Comparison of ENCODE assay signal across 15 cellular contexts in genomic region chr12:59039005-59039404, GRCh38.
A peak's percentile ranks its signal among the peaks of the same experiment; 100 is the strongest.
DNase-seq lines count a peak whose midpoint lies in the region; ATAC-seq, FAIRE-seq and TF ChIP-seq lines count a peak whose summit lies in the region.
"Had no signal": no experiment of that assay in that cellular context is flagged by ENCODE, and none has a peak within 500 bp of the region (broad histone marks: within the 10 kb centered on the region; RNA-seq: fewer than 3 reads in every experiment).

No MANE protein-coding gene starts in this region.

- H4K20me1 ChIP-seq in neural progenitor cell (ENCODE audit: low read depth): no peaks in the 10 kb centered on the region

- no peaks in the 10 kb centered on the region for H3K36me3 ChIP-seq in neural progenitor cell
- H3K36me3 ChIP-seq in naive thymus-derived CD4-positive, alpha-beta T cell (ENCODE audit: control insufficient read depth in 2 of 3, insufficient read depth in 3 of 3, low read length in 3 of 3): no peaks in the 10 kb centered on the region
- H3K36me3 ChIP-seq: HAP-1 had no signal

- CTCF ChIA-PET in WTC11 (lab: Charles Lee): no interaction called here
- CTCF ChIA-PET in naive thymus-derived CD4-positive, alpha-beta T cell (lab: Charles Lee): no interaction called here

- no peak overlapping the region for H3K27ac Mint-ChIP-seq in WTC11
- no peak overlapping the region for H3K27ac Mint-ChIP-seq in neural progenitor cell
- no peak overlapping the region for H3K27ac Mint-ChIP-seq in naive thymus-derived CD4-positive, alpha-beta T cell
- H3K27ac Mint-ChIP-seq: CD4-positive, alpha-beta T cell had no signal

- peaks cover 53% of the 10 kb centered on the region for H3K4me1 ChIP-seq in neural progenitor cell
- no peaks in the 10 kb centered on the region for H3K4me1 ChIP-seq in naive thymus-derived CD4-positive, alpha-beta T cell (ENCODE audit: control insufficient read depth in 2 of 2, insufficient read depth in 2 of 2, low read length in 2 of 2)
- H3K4me1 ChIP-seq: Caco-2, HAP-1 had no signal

- no peaks in the 10 kb centered on the region for H3K79me2 ChIP-seq in neural progenitor cell (ENCODE audit: low read depth)

- H3K4me3 ChIP-seq in neural progenitor cell: no peak overlapping the region
- H3K4me3 ChIP-seq in naive thymus-derived CD4-positive, alpha-beta T cell (ENCODE audit: low read length): no peak overlapping the region
- H3K4me3 ChIP-seq: HAP-1 had no signal

- no peaks in the 10 kb centered on the region for H3K27me3 ChIP-seq in neural progenitor cell
- H3K27me3 ChIP-seq in naive thymus-derived CD4-positive, alpha-beta T cell (ENCODE audit: control insufficient read depth in 2 of 2, insufficient read depth in 2 of 2, low read length in 2 of 2): no peaks in the 10 kb centered on the region

- FAIRE-seq in G401.6 (lab: Jason Lieb, UNC) (peak; percentile 81), frontal cortex (lab: Jason Lieb, UNC) (peak; percentile 93)
- FAIRE-seq: GM12891, GM19239 had no signal

- H3K4me1 Mint-ChIP-seq in WTC11: peaks cover 14% of the 10 kb centered on the region
- H3K4me1 Mint-ChIP-seq in neural progenitor cell: peaks cover 20% of the 10 kb centered on the region
- no peaks in the 10 kb centered on the region for H3K4me1 Mint-ChIP-seq in naive thymus-derived CD4-positive, alpha-beta T cell

- no peak for ATAC-seq in WTC11
- no peak for ATAC-seq in naive thymus-derived CD4-positive, alpha-beta T cell

- H3K4me2 ChIP-seq in neural progenitor cell: peak overlapping the region; percentile 6

- intact Hi-C loops in naive thymus-derived CD4-positive, alpha-beta T cell (cut with micrococcal nuclease): no loop called here

- H3K9me3 Mint-ChIP-seq in WTC11 (no peaks in the 10 kb centered on the region), neural progenitor cell (no peaks in the 10 kb centered on the region)
- H3K9me3 Mint-ChIP-seq in naive thymus-derived CD4-positive, alpha-beta T cell: peaks cover 0 to 6% (median 0%) of the 10 kb centered on the region in 11 donors

- H3K27ac ChIP-seq in neural progenitor cell: peak overlapping the region; percentile 97
- H3K27ac ChIP-seq in naive thymus-derived CD4-positive, alpha-beta T cell (ENCODE audit: low read depth, low read length): no peak overlapping the region
- H3K27ac ChIP-seq: C4-2B had no signal

- H3F3A ChIP-seq in neural progenitor cell (ENCODE audit: low read depth): peaks cover 49% of the 10 kb centered on the region

- no peaks in the 10 kb centered on the region for H3K9me3 ChIP-seq in neural progenitor cell (ENCODE audit: low read depth)
- no peaks in the 10 kb centered on the region for H3K9me3 ChIP-seq in naive thymus-derived CD4-positive, alpha-beta T cell (ENCODE audit: control insufficient read depth in 2 of 3, low read length in 3 of 3)
- H3K9me3 ChIP-seq: Caco-2, HAP-1 had no signal

- POLR2A ChIA-PET in WTC11 (lab: Charles Lee): no interaction called here
- POLR2A ChIA-PET in naive thymus-derived CD4-positive, alpha-beta T cell (lab: Charles Lee): no interaction called here

- H3K27me3 Mint-ChIP-seq in WTC11 (ENCODE audit: low read depth) (no peaks in the 10 kb centered on the region), neural progenitor cell (ENCODE audit: insufficient read depth, low read depth) (no peaks in the 10 kb centered on the region)
- H3K27me3 Mint-ChIP-seq in naive thymus-derived CD4-positive, alpha-beta T cell: no peaks in the 10 kb centered on the region
- H3K27me3 Mint-ChIP-seq: CD4-positive, alpha-beta T cell had no signal

- H3K9ac ChIP-seq in neural progenitor cell: no peak overlapping the region

- TF ChIP-seq CTCF in WTC11 (IDR thresholded peaks at IDR 0.05) (no peak), neural progenitor cell (IDR thresholded peaks at IDR 0.05) (no peak)

- H3K36me3 Mint-ChIP-seq in WTC11 (no peaks in the 10 kb centered on the region), neural progenitor cell (no peaks in the 10 kb centered on the region)
- peaks cover 0 to 3% (median 0%) of the 10 kb centered on the region in 5 donors for H3K36me3 Mint-ChIP-seq in naive thymus-derived CD4-positive, alpha-beta T cell

- H2AFZ ChIP-seq in neural progenitor cell (replicated peaks): no peak overlapping the region

- no peak for DNase-seq in WTC11 (ENCODE audit: low spot score)
- no peak for DNase-seq in frontal cortex (ENCODE audit: low spot score in 2 of 2)
- no peak for DNase-seq in neural progenitor cell (ENCODE audit: low spot score)
- no peak for DNase-seq in DMS114 treated with DMSO at 0.1 percent for 48 hours (lab: John Stamatoyannopoulos, UW; ENCODE audit: unreplicated experiment)
- no peak for DNase-seq in NCI-H128 (lab: John Stamatoyannopoulos, UW; ENCODE audit: unreplicated experiment)
- DNase-seq in naive thymus-derived CD4-positive, alpha-beta T cell: no peak
- DNase-seq: AML-193; Caco-2; CD4-positive, alpha-beta T cell; DMS79 treated with DMSO at 0.1 percent for 48 hours had no signal

- no peak overlapping the region for H3K4me3 Mint-ChIP-seq in WTC11
- H3K4me3 Mint-ChIP-seq in neural progenitor cell: no peak overlapping the region
- no peak overlapping the region for H3K4me3 Mint-ChIP-seq in naive thymus-derived CD4-positive, alpha-beta T cell
- H3K4me3 Mint-ChIP-seq: CD4-positive, alpha-beta T cell had no signal

TF ChIP-seq in WTC11, 78 proteins besides CTCF, POLR2A, EP300 and RAD21:
- TF ChIP-seq HMGA2 (CRISPR knock-in tag; IDR thresholded peaks at IDR 0.05): peak; percentile 96
- TF ChIP-seq, protein P1, sequence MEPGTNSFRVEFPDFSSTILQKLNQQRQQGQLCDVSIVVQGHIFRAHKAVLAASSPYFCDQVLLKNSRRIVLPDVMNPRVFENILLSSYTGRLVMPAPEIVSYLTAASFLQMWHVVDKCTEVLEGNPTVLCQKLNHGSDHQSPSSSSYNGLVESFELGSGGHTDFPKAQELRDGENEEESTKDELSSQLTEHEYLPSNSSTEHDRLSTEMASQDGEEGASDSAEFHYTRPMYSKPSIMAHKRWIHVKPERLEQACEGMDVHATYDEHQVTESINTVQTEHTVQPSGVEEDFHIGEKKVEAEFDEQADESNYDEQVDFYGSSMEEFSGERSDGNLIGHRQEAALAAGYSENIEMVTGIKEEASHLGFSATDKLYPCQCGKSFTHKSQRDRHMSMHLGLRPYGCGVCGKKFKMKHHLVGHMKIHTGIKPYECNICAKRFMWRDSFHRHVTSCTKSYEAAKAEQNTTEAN (CRISPR knock-in tag; IDR thresholded peaks at IDR 0.05): no peak
